In genomic region chr14:103418508-103418818, GRCh38 we compare ENCODE assay signal across 10 cellular contexts. TPM values are rescaled to one million over a fixed set of nuclear protein-coding genes. Genes with fewer than 3 reads are reported as not detected.
DNase-seq lines count a peak whose midpoint lies in the region; ATAC-seq, FAIRE-seq and TF ChIP-seq lines count a peak whose summit lies in the region.
"Had no signal": no experiment of that assay in that cellular context is flagged by ENCODE, and none has a peak within 500 bp of the region (broad histone marks: within the 10 kb centered on the region; RNA-seq: fewer than 3 reads in every experiment).

No MANE protein-coding gene starts in this region.

- H3K4me1 Mint-ChIP-seq in activated T-helper 1 cell treated with anti-CD3 and anti-CD28 coated beads, Interleukin-12 subunit alpha, Interleukin-12 subunit beta, Interleukin-2, Interleukin-4 antibody, amounts not matched to agents 30 ng/mL and 10 ng/mL and 1 ng/mL, durations not matched to agents 14 hours and 24 hours and 36 hours (ENCODE audit: low read depth): peaks cover 29% of the 10 kb centered on the region

- H3K9me3 ChIP-seq in lower lobe of right lung: no peaks in the 10 kb centered on the region
- H3K9me3 ChIP-seq in kidney (ENCODE audit: control insufficient read depth in 1 of 2, low read length in 2 of 2): no peaks in the 10 kb centered on the region
- H3K9me3 ChIP-seq: prostate gland had no signal

- ATAC-seq in HG02610 (IDR thresholded peaks at IDR 0.05; ENCODE audit: unreplicated experiment) (peak; percentile 44), lower lobe of right lung (peak; percentile 69 to 70), GM18498 (IDR thresholded peaks at IDR 0.05; ENCODE audit: unreplicated experiment) (no peak), HG02852 (IDR thresholded peaks at IDR 0.05; ENCODE audit: unreplicated experiment) (no peak)
- ATAC-seq: esophagus mucosa had no signal

- H3K27ac Mint-ChIP-seq in activated T-helper 1 cell treated with anti-CD3 and anti-CD28 coated beads, Interleukin-12 subunit alpha, Interleukin-12 subunit beta, Interleukin-2, Interleukin-4 antibody, amounts not matched to agents 30 ng/mL and 10 ng/mL and 1 ng/mL, durations not matched to agents 14 hours and 24 hours and 36 hours: peak overlapping the region; percentile 34

- H3K4me3 ChIP-seq in lower lobe of right lung (no peak overlapping the region), kidney (ENCODE audit: low read length in 2 of 2) (no peak overlapping the region)
- H3K4me3 ChIP-seq: prostate gland had no signal

- DNase-seq in CD1c-positive myeloid dendritic cell (ENCODE audit: extremely low spot score): peak; percentile 93
- DNase-seq in activated T-helper 1 cell treated with anti-CD3 and anti-CD28 coated beads, Interleukin-12 subunit alpha, Interleukin-12 subunit beta, Interleukin-2, Interleukin-4 antibody, amounts not matched to agents 30 ng/mL and 10 ng/mL and 1 ng/mL, durations not matched to agents 14 hours and 24 hours and 36 hours (ENCODE audit: low spot score): no peak
- DNase-seq in lower lobe of right lung: no peak
- DNase-seq in NCI-H526 (lab: John Stamatoyannopoulos, UW): no peak
- DNase-seq in kidney: no peak

- intact Hi-C loops in activated T-helper 1 cell treated with anti-CD3 and anti-CD28 coated beads, Interleukin-12 subunit alpha, Interleukin-12 subunit beta, Interleukin-2, Interleukin-4 antibody, amounts not matched to agents 30 ng/mL and 10 ng/mL and 1 ng/mL, durations not matched to agents 14 hours and 24 hours and 36 hours (cut with micrococcal nuclease): no loop called here
- intact Hi-C loops in lower lobe of right lung (cut with DNase I): no loop called here
- intact Hi-C loops in kidney (cut with DNase I): no loop called here

- H3K4me1 ChIP-seq in lower lobe of right lung: peaks cover 32% of the 10 kb centered on the region
- no peaks in the 10 kb centered on the region for H3K4me1 ChIP-seq in kidney (ENCODE audit: control insufficient read depth in 1 of 2, insufficient read depth in 1 of 2, low read depth in 1 of 2, low read length in 2 of 2)

- no peak overlapping the region for H3K4me3 Mint-ChIP-seq in activated T-helper 1 cell treated with anti-CD3 and anti-CD28 coated beads, Interleukin-12 subunit alpha, Interleukin-12 subunit beta, Interleukin-2, Interleukin-4 antibody, amounts not matched to agents 30 ng/mL and 10 ng/mL and 1 ng/mL, durations not matched to agents 14 hours and 24 hours and 36 hours

- H3K27ac ChIP-seq in lower lobe of right lung (no peak overlapping the region), kidney (ENCODE audit: low read depth in 2 of 2, low read length in 2 of 2) (no peak overlapping the region)
- H3K27ac ChIP-seq: prostate gland had no signal

- H3K9ac ChIP-seq in kidney (ENCODE audit: low read length in 2 of 2): no peak overlapping the region

- TF ChIP-seq CTCF in lower lobe of right lung (IDR thresholded peaks at IDR 0.05) (no peak), kidney (IDR thresholded peaks at IDR 0.05; ENCODE audit: borderline replicate concordance, extremely low read depth, insufficient read depth) (no peak)

- no peak for FAIRE-seq in kidney (lab: Jason Lieb, UNC)

- no peaks in the 10 kb centered on the region for H3K27me3 ChIP-seq in lower lobe of right lung (ENCODE audit: low read depth)

- no peaks in the 10 kb centered on the region for H3K9me3 Mint-ChIP-seq in activated T-helper 1 cell treated with anti-CD3 and anti-CD28 coated beads, Interleukin-12 subunit alpha, Interleukin-12 subunit beta, Interleukin-2, Interleukin-4 antibody, amounts not matched to agents 30 ng/mL and 10 ng/mL and 1 ng/mL, durations not matched to agents 14 hours and 24 hours and 36 hours

- H3K27me3 Mint-ChIP-seq in activated T-helper 1 cell treated with anti-CD3 and anti-CD28 coated beads, Interleukin-12 subunit alpha, Interleukin-12 subunit beta, Interleukin-2, Interleukin-4 antibody, amounts not matched to agents 30 ng/mL and 10 ng/mL and 1 ng/mL, durations not matched to agents 14 hours and 24 hours and 36 hours (ENCODE audit: insufficient read depth): no peaks in the 10 kb centered on the region

- H3K36me3 Mint-ChIP-seq in activated T-helper 1 cell treated with anti-CD3 and anti-CD28 coated beads, Interleukin-12 subunit alpha, Interleukin-12 subunit beta, Interleukin-2, Interleukin-4 antibody, amounts not matched to agents 30 ng/mL and 10 ng/mL and 1 ng/mL, durations not matched to agents 14 hours and 24 hours and 36 hours (ENCODE audit: low read depth): peaks cover 19% of the 10 kb centered on the region

- peaks cover 30% of the 10 kb centered on the region for H3K36me3 ChIP-seq in lower lobe of right lung
- H3K36me3 ChIP-seq in kidney (ENCODE audit: control insufficient read depth in 1 of 2, insufficient read depth in 2 of 2, low read length in 2 of 2): no peaks in the 10 kb centered on the region
- H3K36me3 ChIP-seq: prostate gland had no signal

RNA-seq across cellular contexts. Expression of gene MARK3, which starts 33.2 kb away (rescaled TPM):
- 89.6 and 90.6 TPM in 2 replicates for total RNA-seq in activated T-helper 1 cell treated with anti-CD3 and anti-CD28 coated beads, Interleukin-12 subunit alpha, Interleukin-12 subunit beta, Interleukin-2, Interleukin-4 antibody, amounts not matched to agents 30 ng/mL and 10 ng/mL and 1 ng/mL, durations not matched to agents 14 hours and 24 hours and 36 hours
- total RNA-seq in lower lobe of right lung (99.4 TPM), kidney (83.1 TPM)
- polyA plus RNA-seq in kidney (ENCODE audit: insufficient read depth, low read depth, low replicate concordance): 39.8 TPM

Comparison
In these comparisons a context has a peak if more than half of its experiments do, and no peak if none do; other contexts are left out.
1. ATAC-seq: peak in HG02610 (single experiment) and lower lobe of right lung (2 of 2); none in GM18498 (single experiment) and HG02852 (single experiment).